Comparison of ENCODE assay signal across 1 cellular context in the genomic region with DNA sequence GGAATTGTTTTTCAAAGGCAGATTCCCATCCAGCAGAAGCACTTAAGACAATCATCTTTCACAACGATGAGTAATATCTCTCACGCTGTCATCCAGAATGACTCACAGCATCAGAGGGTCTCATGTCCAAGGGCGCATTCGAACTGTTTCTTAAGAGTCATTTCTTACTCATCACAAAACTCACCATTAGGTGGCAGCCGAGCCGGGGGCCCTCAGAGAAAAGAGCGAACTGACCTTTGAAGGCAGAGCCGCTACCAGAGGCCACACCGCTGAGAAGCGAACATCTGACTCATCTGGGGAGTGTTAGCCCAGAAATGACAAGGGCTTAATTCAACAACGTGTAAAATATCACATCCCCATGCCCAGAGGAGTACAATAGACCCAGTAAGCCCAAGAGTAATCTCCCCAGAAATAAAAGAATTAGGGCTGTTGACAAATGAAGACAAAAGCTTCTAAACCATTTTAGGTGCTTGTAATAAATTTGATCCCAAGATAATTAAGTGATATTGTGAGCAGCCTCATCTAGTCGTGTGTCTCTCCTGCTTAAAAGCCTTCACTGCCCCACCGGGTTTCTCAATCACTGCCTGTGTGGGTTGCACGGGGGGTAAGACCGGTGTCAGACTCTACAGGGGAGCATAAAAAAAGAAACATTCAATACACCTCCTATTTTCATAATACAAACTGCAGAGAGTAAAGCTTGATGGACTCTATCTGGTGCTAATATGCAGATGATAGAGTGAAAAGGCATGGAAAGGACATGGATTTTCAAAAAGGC.
A peak's percentile ranks its signal among the peaks of the same experiment; 100 is the strongest.
TF ChIP-seq lines count a peak whose summit lies in the region.

No MANE protein-coding gene starts in this region.

TF ChIP-seq in HEK293, 187 proteins besides CTCF, POLR2A, EP300 and RAD21 (continued from another document and continues in another):
- TF ChIP-seq SP7 (tag by site-specific recombination; IDR thresholded peaks at IDR 0.05) (peak; percentile 86), KLF16 (tag by site-specific recombination; IDR thresholded peaks at IDR 0.05) (no peak), KLF9 (tag by site-specific recombination; IDR thresholded peaks at IDR 0.05; ENCODE audit: low read depth) (no peak), ZNF223 (tag by site-specific recombination; IDR thresholded peaks at IDR 0.05) (no peak), ZBTB7A (tag by site-specific recombination; IDR thresholded peaks at IDR 0.05; ENCODE audit: low read depth) (no peak), ZNF239 (tag by site-specific recombination; IDR thresholded peaks at IDR 0.05) (no peak), ZNF248 (tag by site-specific recombination; IDR thresholded peaks at IDR 0.05) (no peak), ZNF785 (tag by site-specific recombination; IDR thresholded peaks at IDR 0.05) (no peak), ZNF16 (tag by site-specific recombination; IDR thresholded peaks at IDR 0.05; ENCODE audit: low read depth) (no peak), ZNF211 (tag by site-specific recombination; IDR thresholded peaks at IDR 0.05; ENCODE audit: low read depth) (no peak), ZNF24 (tag by site-specific recombination; IDR thresholded peaks at IDR 0.05) (no peak), ZNF621 (tag by site-specific recombination; IDR thresholded peaks at IDR 0.05) (no peak), ZNF571 (tag by site-specific recombination; IDR thresholded peaks at IDR 0.05) (no peak), HOXD13 (CRISPR knock-in tag; IDR thresholded peaks at IDR 0.05; ENCODE audit: borderline replicate concordance) (no peak), ZNF311 (tag by site-specific recombination; IDR thresholded peaks at IDR 0.05; ENCODE audit: borderline replicate concordance) (no peak), ZNF19 (tag by site-specific recombination; IDR thresholded peaks at IDR 0.05; ENCODE audit: low read depth) (no peak), ZNF366 (tag by site-specific recombination; conservative IDR thresholded peaks at IDR 0.05) (no peak; the same call in none of the 2 replicates), ZNF433 (tag by site-specific recombination; IDR thresholded peaks at IDR 0.05; ENCODE audit: low read depth) (no peak), ZNF707 (tag by site-specific recombination; IDR thresholded peaks at IDR 0.05) (no peak), ZNF792 (tag by site-specific recombination; IDR thresholded peaks at IDR 0.05) (no peak), ZNF169 (tag by site-specific recombination; IDR thresholded peaks at IDR 0.05) (no peak), ZNF133 (tag by site-specific recombination; IDR thresholded peaks at IDR 0.05) (no peak), ZNF701 (tag by site-specific recombination; IDR thresholded peaks at IDR 0.05) (no peak), ZIC2 (tag by site-specific recombination; IDR thresholded peaks at IDR 0.05) (peak; percentile 14; the same call in 1 of the 2 replicates), ZNF830 (tag by site-specific recombination; IDR thresholded peaks at IDR 0.05; ENCODE audit: low read depth) (no peak), GLI4 (tag by site-specific recombination; IDR thresholded peaks at IDR 0.05) (no peak), SETDB1 (IDR thresholded peaks at IDR 0.05; ENCODE audit: insufficient read length, low read length) (no peak), ZNF184 (tag by site-specific recombination; IDR thresholded peaks at IDR 0.05) (peak; percentile 88; the same call in 1 of the 2 replicates), ZBTB8A (tag by site-specific recombination; IDR thresholded peaks at IDR 0.05) (no peak), FEZF1 (tag by site-specific recombination; IDR thresholded peaks at IDR 0.05) (no peak), ZNF266 (tag by site-specific recombination; IDR thresholded peaks at IDR 0.05; ENCODE audit: low read depth) (no peak), MZF1 (tag by site-specific recombination; IDR thresholded peaks at IDR 0.05; ENCODE audit: borderline replicate concordance) (no peak), ZNF350 (tag by site-specific recombination; IDR thresholded peaks at IDR 0.05) (no peak), ZNF514 (tag by site-specific recombination; IDR thresholded peaks at IDR 0.05) (no peak), ZNF610 (tag by site-specific recombination; IDR thresholded peaks at IDR 0.05; ENCODE audit: borderline replicate concordance) (no peak), ZNF37A (tag by site-specific recombination; IDR thresholded peaks at IDR 0.05) (no peak)
- TF ChIP-seq, protein P1, sequence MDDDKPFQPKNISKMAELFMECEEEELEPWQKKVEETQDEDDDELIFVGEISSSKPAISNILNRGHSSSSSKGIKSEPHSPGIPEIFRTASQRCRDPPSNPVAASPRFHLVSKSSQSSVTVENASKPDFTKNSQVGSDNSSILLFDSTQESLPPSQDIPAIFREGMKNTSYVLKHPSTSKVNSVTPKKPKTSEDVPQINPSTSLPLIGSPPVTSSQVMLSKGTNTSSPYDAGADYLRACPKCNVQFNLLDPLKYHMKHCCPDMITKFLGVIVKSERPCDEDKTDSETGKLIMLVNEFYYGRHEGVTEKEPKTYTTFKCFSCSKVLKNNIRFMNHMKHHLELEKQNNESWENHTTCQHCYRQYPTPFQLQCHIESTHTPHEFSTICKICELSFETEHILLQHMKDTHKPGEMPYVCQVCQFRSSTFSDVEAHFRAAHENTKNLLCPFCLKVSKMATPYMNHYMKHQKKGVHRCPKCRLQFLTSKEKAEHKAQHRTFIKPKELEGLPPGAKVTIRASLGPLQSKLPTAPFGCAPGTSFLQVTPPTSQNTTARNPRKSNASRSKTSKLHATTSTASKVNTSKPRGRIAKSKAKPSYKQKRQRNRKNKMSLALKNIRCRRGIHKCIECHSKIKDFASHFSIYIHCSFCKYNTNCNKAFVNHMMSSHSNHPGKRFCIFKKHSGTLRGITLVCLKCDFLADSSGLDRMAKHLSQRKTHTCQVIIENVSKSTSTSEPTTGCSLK (tag by site-specific recombination; IDR thresholded peaks at IDR 0.05): no peak
- TF ChIP-seq, protein P2, sequence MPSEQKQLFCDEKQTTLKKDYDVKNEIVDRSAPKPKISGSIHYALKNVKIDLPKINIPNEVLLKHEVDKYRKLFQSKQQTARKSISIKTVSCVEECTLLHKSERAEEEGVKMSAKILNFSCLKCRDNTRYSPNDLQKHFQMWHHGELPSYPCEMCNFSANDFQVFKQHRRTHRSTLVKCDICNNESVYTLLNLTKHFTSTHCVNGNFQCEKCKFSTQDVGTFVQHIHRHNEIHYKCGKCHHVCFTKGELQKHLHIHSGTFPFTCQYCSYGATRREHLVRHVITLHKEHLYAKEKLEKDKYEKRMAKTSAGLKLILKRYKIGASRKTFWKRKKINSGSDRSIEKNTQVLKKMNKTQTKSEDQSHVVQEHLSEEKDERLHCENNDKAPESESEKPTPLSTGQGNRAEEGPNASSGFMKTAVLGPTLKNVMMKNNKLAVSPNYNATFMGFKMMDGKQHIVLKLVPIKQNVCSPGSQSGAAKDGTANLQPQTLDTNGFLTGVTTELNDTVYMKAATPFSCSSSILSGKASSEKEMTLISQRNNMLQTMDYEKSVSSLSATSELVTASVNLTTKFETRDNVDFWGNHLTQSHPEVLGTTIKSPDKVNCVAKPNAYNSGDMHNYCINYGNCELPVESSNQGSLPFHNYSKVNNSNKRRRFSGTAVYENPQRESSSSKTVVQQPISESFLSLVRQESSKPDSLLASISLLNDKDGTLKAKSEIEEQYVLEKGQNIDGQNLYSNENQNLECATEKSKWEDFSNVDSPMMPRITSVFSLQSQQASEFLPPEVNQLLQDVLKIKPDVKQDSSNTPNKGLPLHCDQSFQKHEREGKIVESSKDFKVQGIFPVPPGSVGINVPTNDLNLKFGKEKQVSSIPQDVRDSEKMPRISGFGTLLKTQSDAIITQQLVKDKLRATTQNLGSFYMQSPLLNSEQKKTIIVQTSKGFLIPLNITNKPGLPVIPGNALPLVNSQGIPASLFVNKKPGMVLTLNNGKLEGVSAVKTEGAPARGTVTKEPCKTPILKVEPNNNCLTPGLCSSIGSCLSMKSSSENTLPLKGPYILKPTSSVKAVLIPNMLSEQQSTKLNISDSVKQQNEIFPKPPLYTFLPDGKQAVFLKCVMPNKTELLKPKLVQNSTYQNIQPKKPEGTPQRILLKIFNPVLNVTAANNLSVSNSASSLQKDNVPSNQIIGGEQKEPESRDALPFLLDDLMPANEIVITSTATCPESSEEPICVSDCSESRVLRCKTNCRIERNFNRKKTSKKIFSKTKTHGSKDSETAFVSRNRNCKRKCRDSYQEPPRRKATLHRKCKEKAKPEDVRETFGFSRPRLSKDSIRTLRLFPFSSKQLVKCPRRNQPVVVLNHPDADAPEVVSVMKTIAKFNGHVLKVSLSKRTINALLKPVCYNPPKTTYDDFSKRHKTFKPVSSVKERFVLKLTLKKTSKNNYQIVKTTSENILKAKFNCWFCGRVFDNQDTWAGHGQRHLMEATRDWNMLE (tag by site-specific recombination; conservative IDR thresholded peaks at IDR 0.05; ENCODE audit: low read depth): no peak
- TF ChIP-seq, protein P3, sequence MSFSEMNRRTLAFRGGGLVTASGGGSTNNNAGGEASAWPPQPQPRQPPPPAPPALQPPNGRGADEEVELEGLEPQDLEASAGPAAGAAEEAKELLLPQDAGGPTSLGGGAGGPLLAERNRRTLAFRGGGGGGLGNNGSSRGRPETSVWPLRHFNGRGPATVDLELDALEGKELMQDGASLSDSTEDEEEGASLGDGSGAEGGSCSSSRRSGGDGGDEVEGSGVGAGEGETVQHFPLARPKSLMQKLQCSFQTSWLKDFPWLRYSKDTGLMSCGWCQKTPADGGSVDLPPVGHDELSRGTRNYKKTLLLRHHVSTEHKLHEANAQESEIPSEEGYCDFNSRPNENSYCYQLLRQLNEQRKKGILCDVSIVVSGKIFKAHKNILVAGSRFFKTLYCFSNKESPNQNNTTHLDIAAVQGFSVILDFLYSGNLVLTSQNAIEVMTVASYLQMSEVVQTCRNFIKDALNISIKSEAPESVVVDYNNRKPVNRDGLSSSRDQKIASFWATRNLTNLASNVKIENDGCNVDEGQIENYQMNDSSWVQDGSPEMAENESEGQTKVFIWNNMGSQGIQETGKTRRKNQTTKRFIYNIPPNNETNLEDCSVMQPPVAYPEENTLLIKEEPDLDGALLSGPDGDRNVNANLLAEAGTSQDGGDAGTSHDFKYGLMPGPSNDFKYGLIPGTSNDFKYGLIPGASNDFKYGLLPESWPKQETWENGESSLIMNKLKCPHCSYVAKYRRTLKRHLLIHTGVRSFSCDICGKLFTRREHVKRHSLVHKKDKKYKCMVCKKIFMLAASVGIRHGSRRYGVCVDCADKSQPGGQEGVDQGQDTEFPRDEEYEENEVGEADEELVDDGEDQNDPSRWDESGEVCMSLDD (tag by site-specific recombination; IDR thresholded peaks at IDR 0.05): no peak
- TF ChIP-seq, protein P4, sequence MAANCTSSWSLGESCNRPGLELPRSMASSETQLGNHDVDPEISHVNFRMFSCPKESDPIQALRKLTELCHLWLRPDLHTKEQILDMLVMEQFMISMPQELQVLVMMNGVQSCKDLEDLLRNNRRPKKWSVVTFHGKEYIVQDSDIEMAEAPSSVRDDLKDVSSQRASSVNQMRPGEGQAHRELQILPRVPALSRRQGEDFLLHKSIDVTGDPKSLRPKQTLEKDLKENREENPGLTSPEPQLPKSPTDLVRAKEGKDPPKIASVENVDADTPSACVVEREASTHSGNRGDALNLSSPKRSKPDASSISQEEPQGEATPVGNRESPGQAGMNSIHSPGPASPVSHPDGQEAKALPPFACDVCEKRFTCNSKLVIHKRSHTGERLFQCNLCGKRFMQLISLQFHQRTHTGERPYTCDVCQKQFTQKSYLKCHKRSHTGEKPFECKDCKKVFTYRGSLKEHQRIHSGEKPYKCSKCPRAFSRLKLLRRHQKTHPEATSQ (tag by site-specific recombination; IDR thresholded peaks at IDR 0.05): no peak
- TF ChIP-seq, protein P5, sequence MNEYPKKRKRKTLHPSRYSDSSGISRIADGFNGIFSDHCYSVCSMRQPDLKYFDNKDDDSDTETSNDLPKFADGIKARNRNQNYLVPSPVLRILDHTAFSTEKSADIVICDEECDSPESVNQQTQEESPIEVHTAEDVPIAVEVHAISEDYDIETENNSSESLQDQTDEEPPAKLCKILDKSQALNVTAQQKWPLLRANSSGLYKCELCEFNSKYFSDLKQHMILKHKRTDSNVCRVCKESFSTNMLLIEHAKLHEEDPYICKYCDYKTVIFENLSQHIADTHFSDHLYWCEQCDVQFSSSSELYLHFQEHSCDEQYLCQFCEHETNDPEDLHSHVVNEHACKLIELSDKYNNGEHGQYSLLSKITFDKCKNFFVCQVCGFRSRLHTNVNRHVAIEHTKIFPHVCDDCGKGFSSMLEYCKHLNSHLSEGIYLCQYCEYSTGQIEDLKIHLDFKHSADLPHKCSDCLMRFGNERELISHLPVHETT (tag by site-specific recombination; IDR thresholded peaks at IDR 0.05): peak; percentile 48; the same call in 1 of the 2 replicates
- TF ChIP-seq, protein P6, sequence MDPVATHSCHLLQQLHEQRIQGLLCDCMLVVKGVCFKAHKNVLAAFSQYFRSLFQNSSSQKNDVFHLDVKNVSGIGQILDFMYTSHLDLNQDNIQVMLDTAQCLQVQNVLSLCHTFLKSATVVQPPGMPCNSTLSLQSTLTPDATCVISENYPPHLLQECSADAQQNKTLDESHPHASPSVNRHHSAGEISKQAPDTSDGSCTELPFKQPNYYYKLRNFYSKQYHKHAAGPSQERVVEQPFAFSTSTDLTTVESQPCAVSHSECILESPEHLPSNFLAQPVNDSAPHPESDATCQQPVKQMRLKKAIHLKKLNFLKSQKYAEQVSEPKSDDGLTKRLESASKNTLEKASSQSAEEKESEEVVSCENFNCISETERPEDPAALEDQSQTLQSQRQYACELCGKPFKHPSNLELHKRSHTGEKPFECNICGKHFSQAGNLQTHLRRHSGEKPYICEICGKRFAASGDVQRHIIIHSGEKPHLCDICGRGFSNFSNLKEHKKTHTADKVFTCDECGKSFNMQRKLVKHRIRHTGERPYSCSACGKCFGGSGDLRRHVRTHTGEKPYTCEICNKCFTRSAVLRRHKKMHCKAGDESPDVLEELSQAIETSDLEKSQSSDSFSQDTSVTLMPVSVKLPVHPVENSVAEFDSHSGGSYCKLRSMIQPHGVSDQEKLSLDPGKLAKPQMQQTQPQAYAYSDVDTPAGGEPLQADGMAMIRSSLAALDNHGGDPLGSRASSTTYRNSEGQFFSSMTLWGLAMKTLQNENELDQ (tag by site-specific recombination; IDR thresholded peaks at IDR 0.05; ENCODE audit: low read depth): no peak
- TF ChIP-seq, protein P7, sequence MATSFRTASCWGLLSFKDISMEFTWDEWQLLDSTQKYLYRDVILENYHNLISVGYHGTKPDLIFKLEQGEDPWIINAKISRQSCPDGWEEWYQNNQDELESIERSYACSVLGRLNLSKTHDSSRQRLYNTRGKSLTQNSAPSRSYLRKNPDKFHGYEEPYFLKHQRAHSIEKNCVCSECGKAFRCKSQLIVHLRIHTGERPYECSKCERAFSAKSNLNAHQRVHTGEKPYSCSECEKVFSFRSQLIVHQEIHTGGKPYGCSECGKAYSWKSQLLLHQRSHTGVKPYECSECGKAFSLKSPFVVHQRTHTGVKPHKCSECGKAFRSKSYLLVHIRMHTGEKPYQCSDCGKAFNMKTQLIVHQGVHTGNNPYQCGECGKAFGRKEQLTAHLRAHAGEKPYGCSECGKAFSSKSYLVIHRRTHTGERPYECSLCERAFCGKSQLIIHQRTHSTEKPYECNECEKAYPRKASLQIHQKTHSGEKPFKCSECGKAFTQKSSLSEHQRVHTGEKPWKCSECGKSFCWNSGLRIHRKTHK (tag by site-specific recombination; IDR thresholded peaks at IDR 0.05): no peak
- TF ChIP-seq, protein P8, sequence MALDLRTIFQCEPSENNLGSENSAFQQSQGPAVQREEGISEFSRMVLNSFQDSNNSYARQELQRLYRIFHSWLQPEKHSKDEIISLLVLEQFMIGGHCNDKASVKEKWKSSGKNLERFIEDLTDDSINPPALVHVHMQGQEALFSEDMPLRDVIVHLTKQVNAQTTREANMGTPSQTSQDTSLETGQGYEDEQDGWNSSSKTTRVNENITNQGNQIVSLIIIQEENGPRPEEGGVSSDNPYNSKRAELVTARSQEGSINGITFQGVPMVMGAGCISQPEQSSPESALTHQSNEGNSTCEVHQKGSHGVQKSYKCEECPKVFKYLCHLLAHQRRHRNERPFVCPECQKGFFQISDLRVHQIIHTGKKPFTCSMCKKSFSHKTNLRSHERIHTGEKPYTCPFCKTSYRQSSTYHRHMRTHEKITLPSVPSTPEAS (tag by site-specific recombination; IDR thresholded peaks at IDR 0.05): no peak
